In genomic region chr11:65440831-65441499, GRCh38 we compare ENCODE assay signal across 1 cellular context.
TF ChIP-seq lines count a peak whose summit lies in the region.

No MANE protein-coding gene starts in this region.

TF ChIP-seq in A549, 52 proteins besides CTCF, POLR2A, EP300 and RAD21 (continued from another document):
- TF ChIP-seq FOXS1 (CRISPR knock-in tag; IDR thresholded peaks at IDR 0.05) (no peak), REST (IDR thresholded peaks at IDR 0.05) (0 out of 2 replicates have a peak, but pooled peaks have one; percentile 9), MAFK (IDR thresholded peaks at IDR 0.05; ENCODE audit: partially characterized antibody) (no peak), POLR2AphosphoS2 (conservative IDR thresholded peaks at IDR 0.05; ENCODE audit: low read length) (peak; percentile 85; the same call in 1 of the 2 replicates), CEBPB (IDR thresholded peaks at IDR 0.05) (no peak), ZFP36 (IDR thresholded peaks at IDR 0.05; ENCODE audit: borderline replicate concordance, partially characterized antibody) (no peak), RARB (CRISPR knock-in tag; IDR thresholded peaks at IDR 0.05) (0 out of 2 replicates have a peak, but pooled peaks have one; percentile 32)
